In the genomic region with DNA sequence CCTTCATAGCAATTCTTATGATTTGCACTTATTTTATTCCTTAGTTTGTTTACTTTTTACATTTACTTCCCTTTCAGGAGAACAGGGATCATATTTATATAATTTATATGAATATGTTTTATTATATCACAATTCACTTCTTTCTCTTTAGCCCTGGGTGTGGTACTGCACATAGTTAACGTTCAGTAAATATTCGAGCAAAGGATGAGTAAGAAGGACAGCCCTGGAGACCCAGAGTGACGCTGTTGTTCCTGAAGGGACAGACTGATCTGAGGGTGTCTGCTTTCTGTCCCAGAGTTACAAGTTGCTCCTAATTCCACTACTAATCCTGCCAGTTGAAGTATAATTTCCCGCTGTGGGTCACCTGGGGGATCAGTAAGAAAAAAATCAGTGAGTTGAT, we compare ENCODE assay signal across 35 cellular contexts.
"Had no signal": no experiment of that assay in that cellular context is flagged by ENCODE, and none has a peak within 500 bp of the region (broad histone marks: within the 10 kb centered on the region; RNA-seq: fewer than 3 reads in every experiment).

No MANE protein-coding gene starts in this region.

- H3K4me2 ChIP-seq: KMS-11 had no signal

- H3K27ac ChIP-seq: KMS-11 had no signal

- H3K9me3 ChIP-seq: MG63 had no signal

- DNase-seq: Karpas-422, Kasumi-1, KG1, MG63, MM.1S, MV-4-11, NCI-H1048, NCI-H1092, NCI-H1092 treated with DMSO at 0.1 percent for 48 hours, NCI-H1105, NCI-H1105 treated with DMSO at 0.1 percent for 48 hours, NCI-H1417, NCI-H1417 treated with DMSO at 0.1 percent for 48 hours, NCI-H1436, NCI-H1436 treated with DMSO at 0.1 percent for 48 hours, NCI-H146, NCI-H1694, NCI-H1694 treated with DMSO at 0.1 percent for 48 hours, NCI-H187, NCI-H1930, NCI-H2029, NCI-H2029 treated with DMSO at 0.1 percent for 48 hours, NCI-H2081, NCI-H2081 treated with DMSO at 0.1 percent for 48 hours, NCI-H2107, NCI-H2171, NCI-H2171 treated with DMSO at 0.1 percent for 48 hours, NCI-H2227 treated with DMSO at 0.1 percent for 48 hours, NCI-H226, NCI-H345, NCI-H446, NCI-H446 treated with DMSO at 0.1 percent for 48 hours, NCI-H510A, NCI-H510A treated with DMSO at 0.1 percent for 48 hours had no signal

- H3K9ac ChIP-seq: KMS-11 had no signal

- H3K36me3 ChIP-seq: MG63 had no signal

- H3K4me3 ChIP-seq: MG63 had no signal

- H3K27me3 ChIP-seq: MG63 had no signal
